9 cellular contexts compared by ENCODE assay signal in the genomic region with DNA sequence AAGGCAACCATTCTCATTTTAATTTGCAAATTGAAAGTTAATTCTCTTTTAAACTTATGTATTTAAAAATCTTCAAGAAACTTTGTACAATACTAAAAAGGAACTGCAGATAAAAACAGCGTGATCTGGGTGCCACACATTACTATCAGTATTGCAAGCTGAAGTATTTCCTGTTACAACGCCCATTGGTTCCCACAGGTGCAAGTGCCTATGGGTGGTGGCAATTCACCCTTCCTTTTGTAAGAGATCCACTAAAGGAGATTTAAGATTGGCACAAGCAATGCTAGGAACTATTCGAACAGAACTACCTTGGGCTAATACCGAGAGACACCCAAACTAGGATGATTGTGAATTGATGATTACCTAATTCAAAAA. TPM values are rescaled to one million over a fixed set of nuclear protein-coding genes. Genes with fewer than 3 reads are reported as not detected.
DNase-seq lines count a peak whose midpoint lies in the region; ATAC-seq, FAIRE-seq and TF ChIP-seq lines count a peak whose summit lies in the region.
"Had no signal": no experiment of that assay in that cellular context is flagged by ENCODE, and none has a peak within 500 bp of the region (broad histone marks: within the 10 kb centered on the region; RNA-seq: fewer than 3 reads in every experiment).

No MANE protein-coding gene starts in this region.

- H3F3A ChIP-seq in MM.1S (ENCODE audit: insufficient read depth, low read length) (no peaks in the 10 kb centered on the region), smooth muscle cell (ENCODE audit: low read depth) (no peaks in the 10 kb centered on the region)

- no TSS peak for BruUV-seq in MCF 10A (replicated peaks; lab: Mats Ljungman, UMichigan)

- H3K4me1 Mint-ChIP-seq in MCF 10A (ENCODE audit: insufficient read depth, unreplicated experiment) = peaks cover 13% of the 10 kb centered on the region

- H3K4me3 ChIP-seq in breast epithelium (no peak overlapping the region), duodenal mucosa (ENCODE audit: low read depth in 1 of 2, low read length in 2 of 2) (peak overlapping the region; percentile 74 to 77), upper lobe of left lung (peak overlapping the region in 3 of 4 donors; percentile 20 to 41 (median 38)), MM.1S (ENCODE audit: low read length) (no peak overlapping the region), smooth muscle cell (no peak overlapping the region)
- H3K4me3 ChIP-seq: cardiac muscle cell had no signal

- H3K27ac Mint-ChIP-seq in MCF 10A (ENCODE audit: low read depth, unreplicated experiment) = peak overlapping the region; percentile 82

- no peak for TF ChIP-seq EP300 in upper lobe of left lung (IDR thresholded peaks at IDR 0.05)

- H3K27me3 ChIP-seq in breast epithelium = no peaks in the 10 kb centered on the region
- H3K27me3 ChIP-seq in duodenal mucosa (ENCODE audit: control insufficient read depth in 1 of 2, insufficient read depth in 2 of 2, low read length in 2 of 2) = no peaks in the 10 kb centered on the region
- no peaks in the 10 kb centered on the region for H3K27me3 ChIP-seq in upper lobe of left lung
- no peaks in the 10 kb centered on the region for H3K27me3 ChIP-seq in MM.1S (replicated peaks; ENCODE audit: insufficient read depth, low read length)
- H3K27me3 ChIP-seq in smooth muscle cell (ENCODE audit: low read depth) = no peaks in the 10 kb centered on the region
- H3K27me3 ChIP-seq: cardiac muscle cell had no signal

- no peak overlapping the region for H2AFZ ChIP-seq in MM.1S (ENCODE audit: low read length)
- H2AFZ ChIP-seq in smooth muscle cell (ENCODE audit: low read depth) = no peak overlapping the region

- CTCF ChIA-PET in MCF 10A (lab: Yijun Ruan, JAX) = interaction anchor here (1.4 to 3.3 kb wide), 3 partner anchors 16 to 194 kb away, joined by 3 to 32 read pairs (median 5); a partner anchor contains a TSS

- H4K20me1 ChIP-seq in MM.1S (ENCODE audit: insufficient read depth, low read length) (no peaks in the 10 kb centered on the region), smooth muscle cell (ENCODE audit: low read depth) (no peaks in the 10 kb centered on the region)

- WGBS in upper lobe of left lung, 2 donors = 27 to 45% methylated on average over 4 of the region's 4 CpGs
- 97% methylated on average over 4 of the region's 4 CpGs for WGBS in smooth muscle cell (ENCODE audit: low lambda C conversion rate)

- no peaks in the 10 kb centered on the region for H3K36me3 Mint-ChIP-seq in MCF 10A (ENCODE audit: insufficient read depth, unreplicated experiment)

- H3K27ac ChIP-seq in breast epithelium (no peak overlapping the region), duodenal mucosa (ENCODE audit: low read depth, low read length) (peak overlapping the region; percentile 74), upper lobe of left lung (peak overlapping the region; percentile 5 to 81 (median 60)), MM.1S (ENCODE audit: low read length) (no peak overlapping the region), smooth muscle cell (ENCODE audit: low read depth) (no peak overlapping the region)
- H3K27ac ChIP-seq: cardiac muscle cell had no signal

- H3K79me2 ChIP-seq in MM.1S (ENCODE audit: low read length) = no peaks in the 10 kb centered on the region
- H3K79me2 ChIP-seq in smooth muscle cell (ENCODE audit: low read depth) = no peaks in the 10 kb centered on the region

- no peak for FAIRE-seq in HTR-8/SVneo (lab: Jason Lieb, UNC)

- ATAC-seq in upper lobe of left lung (ENCODE audit: low FRiP score in 2 of 2) = no peak

- H3K9me3 ChIP-seq in breast epithelium = no peaks in the 10 kb centered on the region
- no peaks in the 10 kb centered on the region for H3K9me3 ChIP-seq in duodenal mucosa (ENCODE audit: control insufficient read depth in 1 of 2, low read length in 2 of 2)
- no peaks in the 10 kb centered on the region for H3K9me3 ChIP-seq in upper lobe of left lung
- H3K9me3 ChIP-seq in MM.1S (replicated peaks; ENCODE audit: insufficient read depth, low read length) = no peaks in the 10 kb centered on the region
- no peaks in the 10 kb centered on the region for H3K9me3 ChIP-seq in smooth muscle cell (replicated peaks; ENCODE audit: low read depth)

- DNase-seq in MCF 10A (ENCODE audit: unreplicated experiment) = peak; percentile 14
- DNase-seq in breast epithelium (ENCODE audit: low spot score in 2 of 2) = no peak
- peak; percentile 54 for DNase-seq in OCI-M1 (lab: John Stamatoyannopoulos, UW)
- peak in 1 of 2 donors; percentile 62 for DNase-seq in upper lobe of left lung
- DNase-seq in MM.1S = no peak
- DNase-seq in HTR-8/SVneo (ENCODE audit: insufficient read length, low spot score) = no peak
- no peak for DNase-seq in smooth muscle cell (lab: John Stamatoyannopoulos, UW; ENCODE audit: unreplicated experiment)

- POLR2A ChIA-PET in MCF 10A (lab: Yijun Ruan, JAX) = interaction anchor here (0.8 to 4.5 kb wide), 6 partner anchors 8 to 52 kb away, joined by 3 to 35 read pairs (median 18); a partner anchor contains a TSS

- intact Hi-C loops in MCF 10A (cut with micrococcal nuclease) = no loop called here
- intact Hi-C loops in breast epithelium (cut with DNase I; ENCODE audit: low total_unique reads) = no loop called here

- H3K4me2 ChIP-seq in MM.1S (ENCODE audit: low read depth, low read length) (no peak overlapping the region), smooth muscle cell (no peak overlapping the region)

- TF ChIP-seq CTCF in MCF 10A (IDR thresholded peaks at IDR 0.05; ENCODE audit: unreplicated experiment) (no peak), breast epithelium (IDR thresholded peaks at IDR 0.05) (no peak), upper lobe of left lung (IDR thresholded peaks at IDR 0.05) (no peak), MM.1S (IDR thresholded peaks at IDR 0.05; ENCODE audit: low read length) (no peak), smooth muscle cell (IDR thresholded peaks at IDR 0.05; ENCODE audit: borderline replicate concordance, insufficient read depth, poor library complexity, severe bottlenecking) (no peak)

- H3K4me1 ChIP-seq in breast epithelium = no peaks in the 10 kb centered on the region
- peaks cover 20 to 35% of the 10 kb centered on the region in 2 donors for H3K4me1 ChIP-seq in duodenal mucosa (ENCODE audit: control insufficient read depth in 1 of 2, insufficient read depth in 2 of 2, low read length in 2 of 2)
- peaks cover 19 to 45% (median 36%) of the 10 kb centered on the region in 4 donors for H3K4me1 ChIP-seq in upper lobe of left lung
- no peaks in the 10 kb centered on the region for H3K4me1 ChIP-seq in MM.1S (ENCODE audit: low read length)
- H3K4me1 ChIP-seq in smooth muscle cell (ENCODE audit: low read depth) = no peaks in the 10 kb centered on the region

- TF ChIP-seq POLR2A in breast epithelium (IDR thresholded peaks at IDR 0.05) (no peak), upper lobe of left lung (IDR thresholded peaks at IDR 0.05) (no peak)

- no peaks in the 10 kb centered on the region for H3K9me3 Mint-ChIP-seq in MCF 10A (ENCODE audit: unreplicated experiment)

- H3K9me2 ChIP-seq in MM.1S (replicated peaks; ENCODE audit: insufficient read depth, low read length) = no peaks in the 10 kb centered on the region

- H3K36me3 ChIP-seq in breast epithelium = no peaks in the 10 kb centered on the region
- no peaks in the 10 kb centered on the region for H3K36me3 ChIP-seq in duodenal mucosa (ENCODE audit: control insufficient read depth in 1 of 2, insufficient read depth in 2 of 2, low read length in 2 of 2)
- no peaks in the 10 kb centered on the region for H3K36me3 ChIP-seq in upper lobe of left lung
- H3K36me3 ChIP-seq in MM.1S (replicated peaks; ENCODE audit: insufficient read depth, low read length) = no peaks in the 10 kb centered on the region
- no peaks in the 10 kb centered on the region for H3K36me3 ChIP-seq in smooth muscle cell (ENCODE audit: low read depth)
- H3K36me3 ChIP-seq: cardiac muscle cell had no signal

- H3K27me3 Mint-ChIP-seq in MCF 10A (ENCODE audit: insufficient read depth, unreplicated experiment) = no peaks in the 10 kb centered on the region

- H3K9ac ChIP-seq in duodenal mucosa (ENCODE audit: low read depth in 1 of 2, low read length in 2 of 2) (peak overlapping the region; percentile 52 to 55), MM.1S (ENCODE audit: low read length) (no peak overlapping the region), smooth muscle cell (ENCODE audit: low read depth) (no peak overlapping the region)

- no peak overlapping the region for H3K4me3 Mint-ChIP-seq in MCF 10A (ENCODE audit: unreplicated experiment)

RNA-seq across cellular contexts. Expression of a gene that starts 13.2 kb away (rescaled TPM):
- total RNA-seq in MCF 10A (2022) (24.8 and 28.6 TPM in 2 replicates), breast epithelium (10 to 100 TPM; 43.5 to 57.8 (median 46.9) TPM), upper lobe of left lung (100 to 1,000 TPM in 1 of 6 donors, 10 to 100 TPM in 5; 49.7 to 111 (median 67.8) TPM), smooth muscle cell (7.1 and 7.3 TPM in 2 replicates)
- polyA plus RNA-seq in smooth muscle cell = 7.9 and 18.2 TPM in 2 replicates

RNA-seq across cellular contexts. Expression of a gene that starts 16.8 kb away (rescaled TPM):
- total RNA-seq in MCF 10A (2022) (19.6 and 25.1 TPM in 2 replicates), breast epithelium (10 to 100 TPM; 38.9 to 66.3 (median 47.2) TPM), upper lobe of left lung (10 to 100 TPM; 18.4 to 69.1 (median 35.1) TPM), smooth muscle cell (34.9 and 58.2 TPM in 2 replicates)
- 11.4 and 16.4 TPM in 2 replicates for polyA plus RNA-seq in smooth muscle cell

Comparison
In these comparisons a context has a peak if more than half of its experiments do, and no peak if none do; other contexts are left out.
1. DNase-seq: peak in MCF 10A (single experiment) and OCI-M1 (single experiment); none in breast epithelium (0 of 2), MM.1S (single experiment), HTR-8/SVneo (single experiment) and smooth muscle cell (single experiment).
2. H3K27ac ChIP-seq: peak in duodenal mucosa (single experiment) and upper lobe of left lung (4 of 4); none in breast epithelium (0 of 2), MM.1S (single experiment) and smooth muscle cell (single experiment).
3. H3K4me3 ChIP-seq: peak in duodenal mucosa (2 of 2) and upper lobe of left lung (3 of 4); none in breast epithelium (0 of 3), MM.1S (single experiment) and smooth muscle cell (single experiment).
4. H3K9ac ChIP-seq: peak in duodenal mucosa (2 of 2); none in MM.1S (single experiment) and smooth muscle cell (single experiment).